19 cellular contexts compared by ENCODE assay signal in genomic region chr6:105836889-105837288, GRCh38.
A peak's percentile ranks its signal among the peaks of the same experiment; 100 is the strongest.
DNase-seq lines count a peak whose midpoint lies in the region; ATAC-seq, FAIRE-seq and TF ChIP-seq lines count a peak whose summit lies in the region.
"Had no signal": no experiment of that assay in that cellular context is flagged by ENCODE, and none has a peak within 500 bp of the region (broad histone marks: within the 10 kb centered on the region; RNA-seq: fewer than 3 reads in every experiment).

No MANE protein-coding gene starts in this region.

- no TSS peak for BruUV-seq in IMR-90 (replicated peaks; lab: Mats Ljungman, UMichigan)

- no peak overlapping the region for H3K23ac ChIP-seq in IMR-90 (ENCODE audit: low read depth, low read length)

- TF ChIP-seq RAD21 in IMR-90 (IDR thresholded peaks at IDR 0.05; ENCODE audit: low read length): no peak

- dilution Hi-C loops in IMR-90 (cut with HindIII; ENCODE audit: low sequenced_read_pairs, unreplicated experiment): no loop called here

- no peak overlapping the region for H4K8ac ChIP-seq in IMR-90 (ENCODE audit: low read depth in 2 of 2, low read length in 2 of 2)

- H2BK15ac ChIP-seq in IMR-90 (ENCODE audit: low read depth, low read length): no peak overlapping the region

- no CpG with 5 or more reads among the region's 5 CpGs for WGBS in IMR-90 (ENCODE audit: extremely low coverage in 2 of 2, insufficient read length in 1 of 2), 2 experiments

- no peaks in the 10 kb centered on the region for H3K27me3 ChIP-seq in IMR-90 (ENCODE audit: control insufficient read depth, insufficient read depth, low read length)
- no peaks in the 10 kb centered on the region for H3K27me3 ChIP-seq in bronchial epithelial cell (ENCODE audit: control insufficient read depth, insufficient read depth, low read length)
- no peaks in the 10 kb centered on the region for H3K27me3 ChIP-seq in left lung

- H3K56ac ChIP-seq in IMR-90 (ENCODE audit: extremely low read depth, insufficient read depth, low read length): no peak overlapping the region

- no peaks in the 10 kb centered on the region for H3K36me3 ChIP-seq in IMR-90 (ENCODE audit: control insufficient read depth, insufficient read depth, low read length)
- no peaks in the 10 kb centered on the region for H3K36me3 ChIP-seq in bronchial epithelial cell (ENCODE audit: control insufficient read depth, insufficient read depth, low read length)
- no peaks in the 10 kb centered on the region for H3K36me3 ChIP-seq in left lung

- in situ Hi-C loops in IMR-90 (cut with MboI; ENCODE audit: low sequenced_read_pairs): no loop called here
- in situ Hi-C loops in G401 (cut with HindIII; ENCODE audit: low sequenced_read_pairs): no loop called here

- H2BK20ac ChIP-seq in IMR-90 (ENCODE audit: low read depth, low read length): no peak overlapping the region

- POLR2A ChIA-PET in IMR-90 (lab: Charles Lee; ENCODE audit: unreplicated experiment): no interaction called here

- H2BK120ac ChIP-seq in IMR-90 (ENCODE audit: low read depth, low read length): no peak overlapping the region

- H3K4ac ChIP-seq in IMR-90 (ENCODE audit: low read depth, low read length): no peak overlapping the region

- peak; percentile 31 for DNase-seq in IMR-90
- peak; percentile 29 for DNase-seq in bronchial epithelial cell (ENCODE audit: low read depth)
- DNase-seq in left lung: no peak
- DNase-seq in NCI-H524 treated with DMSO at 0.1 percent for 48 hours (lab: John Stamatoyannopoulos, UW): no peak
- DNase-seq in G401 (ENCODE audit: low spot score): no peak
- DNase-seq: CD4-positive, alpha-beta memory T cell; DMS79; GDM1; Kasumi-1; MM.1S; NCI-H1092 treated with DMSO at 0.1 percent for 48 hours; NCI-H510A treated with DMSO at 0.1 percent for 48 hours; SHP77 treated with DMSO at 0.1 percent for 48 hours had no signal

- H3K9me1 ChIP-seq in IMR-90 (ENCODE audit: insufficient read depth, low read length): no peaks in the 10 kb centered on the region

- FAIRE-seq in bronchial epithelial cell (lab: Jason Lieb, UNC): no peak
- FAIRE-seq: GM12878, GM18507, H1 had no signal

- H4K20me1 ChIP-seq in IMR-90 (ENCODE audit: insufficient read depth, low read length): no peaks in the 10 kb centered on the region

- TF ChIP-seq CTCF in IMR-90 (conservative IDR thresholded peaks at IDR 0.05; ENCODE audit: low read depth, low read length) (no peak), bronchial epithelial cell (IDR thresholded peaks at IDR 0.05; ENCODE audit: insufficient read depth, low read length, severe bottlenecking) (no peak), left lung (IDR thresholded peaks at IDR 0.05) (no peak)

- CTCF ChIA-PET in IMR-90 (lab: Yijun Ruan, JAX): no interaction called here

- H3K9me3 ChIP-seq in IMR-90 (ENCODE audit: control insufficient read depth, insufficient read depth, low read length): no peaks in the 10 kb centered on the region
- no peaks in the 10 kb centered on the region for H3K9me3 ChIP-seq in left lung

- H3K18ac ChIP-seq in IMR-90 (ENCODE audit: low read depth, low read length): no peak overlapping the region

- ATAC-seq in IMR-90 (ENCODE audit: low read depth) (no peak), left lung (peak; percentile 43), HG03432 (IDR thresholded peaks at IDR 0.05; ENCODE audit: unreplicated experiment) (no peak), HG03175 (IDR thresholded peaks at IDR 0.05; ENCODE audit: unreplicated experiment) (no peak)
- ATAC-seq: GM12878, SK-N-SH treated with all-trans-retinoic acid at 6 μM for 48 hours had no signal

- H3K9ac ChIP-seq in IMR-90 (ENCODE audit: low read depth, low read length): no peak overlapping the region

- no peak overlapping the region for H4K91ac ChIP-seq in IMR-90 (ENCODE audit: insufficient read depth, low read depth, low read length)

- TF ChIP-seq POLR2A in IMR-90 (IDR thresholded peaks at IDR 0.05; ENCODE audit: low read depth, low read length): no peak

- no peak overlapping the region for H2AK9ac ChIP-seq in IMR-90 (replicated peaks; ENCODE audit: low read depth, low read length, poor library complexity)

- no peak overlapping the region for H4K5ac ChIP-seq in IMR-90 (ENCODE audit: low read depth, low read length)

- no peaks in the 10 kb centered on the region; the same call in 1 of the 2 replicates for H3K4me1 ChIP-seq in IMR-90 (ENCODE audit: control insufficient read depth, insufficient read depth, low read length)
- peaks cover 0 to 10% of the 10 kb centered on the region in 2 donors for H3K4me1 ChIP-seq in left lung

- peak overlapping the region; percentile 68; the same call in 1 of the 2 replicates for H2AK5ac ChIP-seq in IMR-90 (ENCODE audit: low read depth, low read length)

- no peak overlapping the region for H3K4me3 ChIP-seq in IMR-90 (ENCODE audit: insufficient read depth, low read depth, low read length)
- no peak overlapping the region for H3K4me3 ChIP-seq in bronchial epithelial cell (ENCODE audit: low read depth, low read length)
- no peak overlapping the region for H3K4me3 ChIP-seq in left lung
- H3K4me3 ChIP-seq: GM12878 had no signal

- no peaks in the 10 kb centered on the region for H3K79me1 ChIP-seq in IMR-90 (ENCODE audit: low read depth in 1 of 2, low read length in 2 of 2)

- no peak overlapping the region for H2BK5ac ChIP-seq in IMR-90 (ENCODE audit: low read depth, low read length, poor library complexity, severe bottlenecking)

- H3K14ac ChIP-seq in IMR-90 (replicated peaks; ENCODE audit: low read depth, low read length): no peak overlapping the region

- H3K27ac ChIP-seq in IMR-90 (ENCODE audit: insufficient read depth, low read length) (no peak overlapping the region), left lung (no peak overlapping the region)

- H2AFZ ChIP-seq in IMR-90 (replicated peaks; ENCODE audit: low read length, poor library complexity): no peak overlapping the region

- no peak overlapping the region for H3K4me2 ChIP-seq in IMR-90 (ENCODE audit: low read depth, low read length)

- intact Hi-C loops in IMR-90 (cut with micrococcal nuclease): loop anchor here (10.0 kb wide), 1 partner anchor 352 kb away; no protein-coding TSS in a partner anchor
- intact Hi-C loops in left lung (cut with DNase I): no loop called here

TF ChIP-seq in IMR-90, 13 proteins besides CTCF, POLR2A, EP300 and RAD21:
- TF ChIP-seq MXI1 (IDR thresholded peaks at IDR 0.05; ENCODE audit: borderline replicate concordance, low read depth, low read length) (no peak), MAZ (IDR thresholded peaks at IDR 0.05; ENCODE audit: borderline replicate concordance, low read depth, low read length) (no peak), ELK1 (IDR thresholded peaks at IDR 0.05; ENCODE audit: borderline replicate concordance, low read depth, low read length) (no peak), MAFK (IDR thresholded peaks at IDR 0.05; ENCODE audit: low read depth, low read length) (no peak), CHD1 (IDR thresholded peaks at IDR 0.05; ENCODE audit: low read depth, low read length) (no peak), USF2 (IDR thresholded peaks at IDR 0.05; ENCODE audit: low read depth, low read length) (no peak), CEBPB (IDR thresholded peaks at IDR 0.05; ENCODE audit: low read depth, low read length) (no peak), BHLHE40 (IDR thresholded peaks at IDR 0.05; ENCODE audit: low read depth, low read length) (no peak), SMC3 (IDR thresholded peaks at IDR 0.05; ENCODE audit: low read depth, low read length) (no peak), NFE2L2 (IDR thresholded peaks at IDR 0.05; ENCODE audit: low read depth, low read length) (no peak)
TF ChIP-seq in IMR-90: peak in this region for 0.

Comparison
In these comparisons a context has a peak if more than half of its experiments do, and no peak if none do; other contexts are left out.
1. DNase-seq: peak in IMR-90 (single experiment) and bronchial epithelial cell (single experiment); none in left lung (0 of 2), NCI-H524 treated with DMSO at 0.1 percent for 48 hours (single experiment) and G401 (single experiment).